ENCODE assay signal across 8 cellular contexts in the genomic region with DNA sequence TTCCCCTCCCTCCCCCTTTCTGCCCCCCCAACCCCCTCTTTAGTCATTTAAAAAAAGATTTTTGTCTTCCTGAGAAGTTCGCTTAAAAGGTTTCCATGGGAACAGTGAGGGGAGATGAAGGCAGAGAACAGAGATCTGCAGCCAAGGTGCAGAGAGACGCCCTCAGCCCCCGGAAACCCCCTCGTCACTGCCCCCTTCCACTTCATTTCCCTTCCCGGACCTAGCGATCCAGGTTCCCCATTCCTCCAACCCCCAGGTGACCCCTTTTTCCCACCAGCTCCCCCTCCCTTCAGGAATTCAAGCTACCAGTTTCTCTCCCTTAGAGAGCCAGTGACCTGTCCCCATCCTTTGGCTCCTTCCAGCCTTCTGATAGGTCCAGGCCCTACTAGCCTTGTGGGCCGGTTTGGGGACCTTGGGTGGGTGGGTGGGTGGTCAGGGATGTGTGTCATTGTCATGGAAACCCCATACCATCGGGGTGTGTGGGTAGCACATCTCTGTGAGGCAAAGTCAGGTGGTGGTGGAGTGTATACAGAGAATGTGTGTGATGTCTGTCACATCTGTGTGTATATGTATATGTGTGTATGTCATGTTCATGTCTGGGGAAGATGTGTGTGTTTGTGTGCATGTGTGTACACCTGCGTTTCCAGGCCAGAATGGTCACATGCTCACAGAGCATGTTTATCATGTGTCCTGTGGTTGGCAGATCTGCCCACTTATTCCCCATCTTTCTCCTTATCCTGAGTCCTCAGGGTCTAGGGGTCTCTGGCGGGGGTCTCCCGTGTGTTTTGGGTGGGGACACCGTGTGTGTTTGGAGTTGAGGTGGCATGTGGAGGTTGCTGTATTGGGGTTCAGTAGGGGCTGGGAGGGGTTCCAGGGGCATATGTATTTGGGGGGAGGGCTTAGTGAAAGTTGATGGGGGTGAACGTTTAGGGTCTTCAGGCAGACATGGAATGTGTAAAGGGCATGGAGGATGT. TPM values are rescaled to one million over a fixed set of nuclear protein-coding genes. Genes with fewer than 3 reads are reported as not detected.
DNase-seq lines count a peak whose midpoint lies in the region; ATAC-seq and TF ChIP-seq lines count a peak whose summit lies in the region.

No MANE protein-coding gene starts in this region.

- H3K79me2 ChIP-seq in fibroblast of lung (ENCODE audit: control insufficient read depth, insufficient read depth, low read length): peaks cover 27% of the 10 kb centered on the region

- H3K9ac ChIP-seq in fibroblast of lung (ENCODE audit: insufficient read depth, low read length): peak overlapping the region; percentile 66

- no peak for ATAC-seq in HG02981 (IDR thresholded peaks at IDR 0.05; ENCODE audit: unreplicated experiment)
- ATAC-seq in HG02840 (IDR thresholded peaks at IDR 0.05; ENCODE audit: low FRiP score, unreplicated experiment): no peak
- ATAC-seq in GM19351 (IDR thresholded peaks at IDR 0.05; ENCODE audit: unreplicated experiment): no peak

- no peaks in the 10 kb centered on the region for H4K20me1 ChIP-seq in fibroblast of lung (ENCODE audit: control insufficient read depth, extremely low read depth, insufficient read depth, low read length)

- H3K36me3 ChIP-seq in WERI-Rb-1 (peaks cover 69% of the 10 kb centered on the region), fibroblast of lung (ENCODE audit: control insufficient read depth, insufficient read depth, low read length) (peaks cover 6% of the 10 kb centered on the region)

- no peak overlapping the region for H2AFZ ChIP-seq in fibroblast of lung (ENCODE audit: low read length)

- no peak overlapping the region for H3K27ac ChIP-seq in WERI-Rb-1
- H3K27ac ChIP-seq in fibroblast of lung (ENCODE audit: insufficient read depth, low read length): peak overlapping the region; percentile 40

- peak; percentile 57 for DNase-seq in activated CD8-positive, alpha-beta memory T cell treated with anti-CD3 and anti-CD28 coated beads, Interleukin-2, amount 50 U/mL, for 48 hours
- no peak for DNase-seq in activated CD8-positive, alpha-beta memory T cell treated with anti-CD3 and anti-CD28 coated beads for 24 hours
- no peak for DNase-seq in WERI-Rb-1
- DNase-seq in fibroblast of lung (ENCODE audit: low read depth in 2 of 2): no peak
- peak; percentile 33 for DNase-seq in retina

- H3K4me3 ChIP-seq in WERI-Rb-1 (ENCODE audit: low read depth, low read length) (peak overlapping the region; percentile 36), fibroblast of lung (replicated peaks in 1 of 4; ENCODE audit: control extremely low read depth in 1 of 4, insufficient read depth in 1 of 4, low read depth in 3 of 4, low read length in 4 of 4) (peak overlapping the region; percentile 34 to 69 (median 56))

- no peak for TF ChIP-seq CTCF in WERI-Rb-1 (IDR thresholded peaks at IDR 0.05; ENCODE audit: low read depth, low read length)
- TF ChIP-seq CTCF in fibroblast of lung (conservative IDR thresholded peaks at IDR 0.05 in 1 of 2, IDR thresholded peaks at IDR 0.05 in 1 of 2; ENCODE audit: low read depth in 1 of 2, low read length in 2 of 2): no peak

- peak overlapping the region; percentile 88 for H3K4me2 ChIP-seq in fibroblast of lung (ENCODE audit: extremely low read depth, insufficient read depth, low read length)

- H3K4me1 ChIP-seq in fibroblast of lung (ENCODE audit: control insufficient read depth, extremely low read depth, insufficient read depth, low read length): peaks cover 30% of the 10 kb centered on the region

- H3K27me3 ChIP-seq in WERI-Rb-1 (ENCODE audit: insufficient read depth, low read depth, severe bottlenecking) (no peaks in the 10 kb centered on the region), fibroblast of lung (ENCODE audit: control insufficient read depth, insufficient read depth, low read length) (no peaks in the 10 kb centered on the region)

- H3K9me3 ChIP-seq in WERI-Rb-1 (ENCODE audit: severe bottlenecking) (no peaks in the 10 kb centered on the region), fibroblast of lung (ENCODE audit: control insufficient read depth, insufficient read depth, low read depth, low read length) (no peaks in the 10 kb centered on the region)

RNA-seq across cellular contexts. Expression of a gene that starts 7.0 kb away (rescaled TPM):
- 4.6 and 7.3 TPM in 2 replicates for total RNA-seq in fibroblast of lung
- polyA plus RNA-seq in fibroblast of lung: 3.6 and 5.9 TPM in 2 replicates
- polyA plus RNA-seq in fibroblast of lung (2012): 13.7 and 14.9 TPM in 2 replicates
- 8.8 and 12.5 TPM in 2 replicates for polyA minus RNA-seq in fibroblast of lung (ENCODE audit: low replicate concordance)

RNA-seq across cellular contexts. Expression of a gene that starts 9.0 kb away (rescaled TPM):
- total RNA-seq in fibroblast of lung: 105 and 127 TPM in 2 replicates
- 264 and 347 TPM in 2 replicates for polyA plus RNA-seq in fibroblast of lung
- 404 and 504 TPM in 2 replicates for polyA plus RNA-seq in fibroblast of lung (2012)
- polyA minus RNA-seq in fibroblast of lung (ENCODE audit: low replicate concordance): 203 and 241 TPM in 2 replicates

RNA-seq across cellular contexts. Expression of a gene that starts 16.1 kb away (rescaled TPM):
- total RNA-seq in fibroblast of lung: 24.4 and 28.9 TPM in 2 replicates
- 29.6 and 32.9 TPM in 2 replicates for polyA plus RNA-seq in fibroblast of lung
- 33.7 and 33.9 TPM in 2 replicates for polyA plus RNA-seq in fibroblast of lung (2012)
- 47.0 and 75.3 TPM in 2 replicates for polyA minus RNA-seq in fibroblast of lung (ENCODE audit: low replicate concordance)

RNA-seq across cellular contexts. Expression of a gene that starts 27.5 kb away (rescaled TPM):
- 4.1 and 4.9 TPM in 2 replicates for total RNA-seq in fibroblast of lung
- 5.2 and 6.7 TPM in 2 replicates for polyA plus RNA-seq in fibroblast of lung
- 5.6 and 8.8 TPM in 2 replicates for polyA plus RNA-seq in fibroblast of lung (2012)
- 5.5 and 10.2 TPM in 2 replicates for polyA minus RNA-seq in fibroblast of lung (ENCODE audit: low replicate concordance)

RNA-seq across cellular contexts. Expression of a gene that starts 35.3 kb away (rescaled TPM):
- 0.51 and 5.3 TPM in 2 replicates for total RNA-seq in fibroblast of lung
- polyA plus RNA-seq in fibroblast of lung: 8.0 and 36.6 TPM in 2 replicates
- polyA plus RNA-seq in fibroblast of lung (2012): 7.5 and 33.4 TPM in 2 replicates
- polyA minus RNA-seq in fibroblast of lung (ENCODE audit: low replicate concordance): 6.1 and 27.2 TPM in 2 replicates

Comparison
In these comparisons a context has a peak if more than half of its experiments do, and no peak if none do; other contexts are left out.
1. DNase-seq: peak in activated CD8-positive, alpha-beta memory T cell treated with anti-CD3 and anti-CD28 coated beads, Interleukin-2, amount 50 U/mL, for 48 hours (single experiment) and retina (single experiment); none in activated CD8-positive, alpha-beta memory T cell treated with anti-CD3 and anti-CD28 coated beads for 24 hours (single experiment), WERI-Rb-1 (single experiment) and fibroblast of lung (0 of 2).